Comparison of ENCODE assay signal across 8 cellular contexts in genomic region chr10:112471878-112472487, GRCh38. TPM values are rescaled to one million over a fixed set of nuclear protein-coding genes. Genes with fewer than 3 reads are reported as not detected.
DNase-seq lines count a peak whose midpoint lies in the region; ATAC-seq lines count a peak whose summit lies in the region.

No MANE protein-coding gene starts in this region.

- peak; percentile 85 for ATAC-seq in GM21786 (IDR thresholded peaks at IDR 0.05; ENCODE audit: unreplicated experiment)

- peak; percentile 16 to 62 for DNase-seq in NOMO-1 (lab: John Stamatoyannopoulos, UW; ENCODE audit: unreplicated experiment in 2 of 2)
- DNase-seq in NOMO-1 treated with dmso at 0.1 percent for 144 hours (lab: John Stamatoyannopoulos, UW; ENCODE audit: unreplicated experiment), result no peak
- peak; percentile 58 for DNase-seq in M059J (ENCODE audit: low read depth)
- DNase-seq in UCSD-AML1 (lab: John Stamatoyannopoulos, UW; ENCODE audit: unreplicated experiment), result peak; percentile 10
- DNase-seq in foreskin melanocyte, result peak; percentile 37
- DNase-seq in pons (ENCODE audit: low spot score), result peak; percentile 70
- DNase-seq in activated gamma-delta T cell treated with Interleukin-2 at 50 U/mL for 16 hours, result no peak

RNA-seq across cellular contexts. Expression of gene VTI1A, which starts 25.0 kb away (rescaled TPM):
- total RNA-seq in M059J (2014; rRNA removed; shearing (Covaris generic)), result 21.7 and 32.4 TPM in 2 replicates

RNA-seq across cellular contexts. Expression of gene ZDHHC6, which starts 25.3 kb away (rescaled TPM):
- 39.0 and 40.1 TPM in 2 replicates for total RNA-seq in M059J (2014; rRNA removed; shearing (Covaris generic))

Comparison
In these comparisons a context has a peak if more than half of its experiments do, and no peak if none do; other contexts are left out.
1. DNase-seq: peak in NOMO-1 (2 of 2), M059J (single experiment), UCSD-AML1 (single experiment), foreskin melanocyte (single experiment) and pons (single experiment); none in NOMO-1 treated with dmso at 0.1 percent for 144 hours (single experiment) and activated gamma-delta T cell treated with Interleukin-2 at 50 U/mL for 16 hours (single experiment).